1 cellular context compared by ENCODE assay signal in the genomic region with DNA sequence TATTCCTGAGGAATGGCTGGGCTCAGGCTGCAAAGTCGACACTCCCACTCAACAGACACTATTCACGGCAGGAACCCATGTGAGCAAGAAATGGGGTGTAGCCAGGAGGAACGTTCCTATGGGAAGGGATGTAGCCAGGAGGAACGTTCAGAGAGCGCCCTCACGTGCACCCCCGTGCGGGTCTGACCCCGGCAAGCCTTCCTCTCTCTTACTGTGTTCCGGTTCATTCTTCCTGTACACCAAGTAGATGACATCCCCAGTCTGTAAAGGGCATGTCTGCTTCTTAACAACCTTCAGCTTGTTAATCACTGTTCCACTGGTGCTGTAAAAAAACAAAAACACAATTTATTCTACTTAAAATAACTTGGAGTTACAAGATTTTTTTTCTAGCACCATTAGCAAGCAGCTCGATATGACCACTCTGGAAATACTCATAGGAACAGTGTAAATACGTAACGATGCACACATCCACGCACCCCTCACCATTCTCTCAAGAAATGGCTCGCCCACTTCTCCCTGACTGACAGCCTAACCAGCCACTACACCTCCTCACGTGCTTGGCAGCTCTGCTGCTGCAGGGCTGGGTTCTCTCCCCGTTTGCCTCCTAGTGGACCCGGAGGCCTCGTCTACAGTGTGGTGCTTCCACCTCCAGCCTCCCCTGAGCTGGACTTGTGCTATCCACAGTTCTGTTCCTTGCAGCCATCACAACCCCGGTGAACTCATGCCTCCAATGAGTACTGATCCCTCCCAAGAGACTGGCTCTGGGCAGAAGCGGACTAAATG.
TF ChIP-seq lines count a peak whose summit lies in the region.

No MANE protein-coding gene starts in this region.

TF ChIP-seq in IMR-90, 13 proteins besides CTCF, POLR2A, EP300 and RAD21:
- TF ChIP-seq, protein P1, sequence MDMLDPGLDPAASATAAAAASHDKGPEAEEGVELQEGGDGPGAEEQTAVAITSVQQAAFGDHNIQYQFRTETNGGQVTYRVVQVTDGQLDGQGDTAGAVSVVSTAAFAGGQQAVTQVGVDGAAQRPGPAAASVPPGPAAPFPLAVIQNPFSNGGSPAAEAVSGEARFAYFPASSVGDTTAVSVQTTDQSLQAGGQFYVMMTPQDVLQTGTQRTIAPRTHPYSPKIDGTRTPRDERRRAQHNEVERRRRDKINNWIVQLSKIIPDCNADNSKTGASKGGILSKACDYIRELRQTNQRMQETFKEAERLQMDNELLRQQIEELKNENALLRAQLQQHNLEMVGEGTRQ (IDR thresholded peaks at IDR 0.05; ENCODE audit: low read depth, low read length) = no peak
- no peak for TF ChIP-seq CEBPB (IDR thresholded peaks at IDR 0.05; ENCODE audit: low read depth, low read length)
TF ChIP-seq in IMR-90: peak in this region for 0.
